33 cellular contexts compared by ENCODE assay signal in genomic region chr11:119438599-119438998, GRCh38. TPM values are rescaled to one million over a fixed set of nuclear protein-coding genes. Genes with fewer than 3 reads are reported as not detected.
"Had no signal": no experiment of that assay in that cellular context is flagged by ENCODE, and none has a peak within 500 bp of the region (broad histone marks: within the 10 kb centered on the region; RNA-seq: fewer than 3 reads in every experiment).

No MANE protein-coding gene starts in this region.

- H3K4me3 ChIP-seq: colonic mucosa, lung, mucosa of descending colon, neural progenitor cell, prostate gland, right atrium auricular region, smooth muscle cell, suprapubic skin, transverse colon, upper lobe of right lung, uterus had no signal

- ATAC-seq: foreskin keratinocyte; left lobe of liver; mucosa of descending colon; sciatic nerve; stimulated activated naive CD8-positive, alpha-beta T cell treated with anti-CD3 and anti-CD28 coated beads, Interleukin-15, amount 100 ng/mL, for 72 hours; upper lobe of right lung had no signal

- H3K4me2 ChIP-seq: neural progenitor cell, smooth muscle cell had no signal

- H3K36me3 ChIP-seq: colonic mucosa, neural progenitor cell, prostate gland, right atrium auricular region, suprapubic skin, transverse colon, upper lobe of right lung, uterus had no signal

- H2AFZ ChIP-seq: neural progenitor cell had no signal

- H3K27ac Mint-ChIP-seq: dendritic cell treated with granulocyte-macrophage colony-stimulating factor and Interleukin-4, amounts not matched to agents 40 ng/mL and 50 ng/mL, for 4 days; immature natural killer cell; memory B cell; mesothelial cell of epicardium; nephron; neural progenitor cell; stimulated activated naive CD8-positive, alpha-beta T cell treated with anti-CD3 and anti-CD28 coated beads, Interleukin-15, amount 100 ng/mL, for 72 hours had no signal

- H3K36me3 Mint-ChIP-seq: mesothelial cell of epicardium, neural progenitor cell had no signal

- H3K4me3 Mint-ChIP-seq: dendritic cell treated with granulocyte-macrophage colony-stimulating factor and Interleukin-4, amounts not matched to agents 40 ng/mL and 50 ng/mL, for 4 days; immature natural killer cell; memory B cell; mesothelial cell of epicardium; nephron; neural progenitor cell; stimulated activated naive CD8-positive, alpha-beta T cell treated with anti-CD3 and anti-CD28 coated beads, Interleukin-15, amount 100 ng/mL, for 72 hours had no signal

- H3K27ac ChIP-seq: colonic mucosa, foreskin keratinocyte, neural progenitor cell, prostate gland, right atrium auricular region, suprapubic skin, transverse colon, upper lobe of right lung, uterus had no signal

- H3K4me1 ChIP-seq: colonic mucosa, neural progenitor cell, prostate gland, right atrium auricular region, suprapubic skin, transverse colon, upper lobe of right lung, uterus had no signal

- H3K9me3 Mint-ChIP-seq: dendritic cell treated with granulocyte-macrophage colony-stimulating factor and Interleukin-4, amounts not matched to agents 40 ng/mL and 50 ng/mL, for 4 days had no signal

- H3K27me3 ChIP-seq: colonic mucosa, foreskin keratinocyte, neural progenitor cell, right atrium auricular region, suprapubic skin, transverse colon, upper lobe of right lung, uterus had no signal

- H3K9me3 ChIP-seq: colonic mucosa, mucosa of descending colon, prostate gland, right atrium auricular region, suprapubic skin, transverse colon, upper lobe of right lung, uterus had no signal

- DNase-seq: colonic mucosa; effector CD8-positive, alpha-beta T cell; erythroblast; foreskin keratinocyte; glutamatergic neuron; hypothalamus; immature natural killer cell; islet precursor cell; kidney glomerular epithelial cell; mucosa of descending colon; naive B cell; nucleus accumbens; stimulated activated CD4-positive, alpha-beta T cell treated with anti-CD3 and anti-CD28 coated beads, Interleukin-12 subunit alpha, Interleukin-12 subunit beta, amount 100 ng/mL, for 4 hours; stimulated activated CD4-positive, alpha-beta T cell treated with anti-CD3 and anti-CD28 coated beads, Interleukin-1b, Interleukin-23, amount 100 ng/mL, for 48 hours; stimulated activated CD4-positive, alpha-beta T cell treated with anti-CD3 and anti-CD28 coated beads, Interleukin-4, amount 100 ng/mL, for 1 hour; stimulated activated CD8-positive, alpha-beta memory T cell treated with anti-CD3 and anti-CD28 coated beads, Interleukin-4, amount 100 ng/mL, for 48 hours; stimulated activated naive CD4-positive, alpha-beta T cell; stimulated activated naive CD8-positive, alpha-beta T cell treated with anti-CD3 and anti-CD28 coated beads, Interleukin-15, amount 100 ng/mL, for 72 hours; transverse colon; upper lobe of right lung; uterus had no signal

- H3K9ac ChIP-seq: neural progenitor cell had no signal

RNA-seq across cellular contexts. Expression of gene THY1, which starts 15.6 kb away (rescaled TPM):
- polyA plus RNA-seq: immature natural killer cell had no signal

RNA-seq across cellular contexts. Expression of gene USP2, which starts 57.1 kb away (rescaled TPM):
- polyA plus RNA-seq: immature natural killer cell had no signal
